In genomic region chr20:47334022-47334551, GRCh38 we compare ENCODE assay signal across 9 cellular contexts. TPM values are rescaled to one million over a fixed set of nuclear protein-coding genes. Genes with fewer than 3 reads are reported as not detected.
DNase-seq lines count a peak whose midpoint lies in the region; ATAC-seq, FAIRE-seq and TF ChIP-seq lines count a peak whose summit lies in the region.
"Had no signal": no experiment of that assay in that cellular context is flagged by ENCODE, and none has a peak within 500 bp of the region (broad histone marks: within the 10 kb centered on the region; RNA-seq: fewer than 3 reads in every experiment).

No MANE protein-coding gene starts in this region.

- intact Hi-C loops in CD4-positive, alpha-beta memory T cell (cut with micrococcal nuclease): no loop called here

- no peaks in the 10 kb centered on the region for H3K27me3 Mint-ChIP-seq in CD4-positive, alpha-beta memory T cell

- H3K9me3 Mint-ChIP-seq in CD4-positive, alpha-beta memory T cell: no peaks in the 10 kb centered on the region

- H3K4me3 Mint-ChIP-seq in CD4-positive, alpha-beta memory T cell: peak overlapping the region in 7 of 8 donors; percentile 9 to 49 (median 29)

- peaks cover 26% of the 10 kb centered on the region for H3K36me3 ChIP-seq in CD4-positive, alpha-beta memory T cell (ENCODE audit: insufficient read depth, low read length)
- peaks cover 88% of the 10 kb centered on the region for H3K36me3 ChIP-seq in mesodermal cell (ENCODE audit: control insufficient read depth, insufficient read depth, low read length)
- H3K36me3 ChIP-seq in upper lobe of left lung: peaks cover 0 to 3% (median 0%) of the 10 kb centered on the region in 4 donors

- H3K4me1 ChIP-seq in CD4-positive, alpha-beta memory T cell (ENCODE audit: insufficient read depth, low read length): peaks cover 38% of the 10 kb centered on the region
- H3K4me1 ChIP-seq in mesodermal cell (ENCODE audit: control insufficient read depth, insufficient read depth, low read length, poor library complexity, severe bottlenecking): peaks cover 65% of the 10 kb centered on the region
- peaks cover 39 to 63% (median 54%) of the 10 kb centered on the region in 4 donors for H3K4me1 ChIP-seq in upper lobe of left lung

- POLR2A ChIA-PET in CD4-positive, alpha-beta memory T cell (lab: Charles Lee; ENCODE audit: partially characterized antibody): interaction anchor here (1.2 kb wide), 1 partner anchor 23 kb away, joined by 3 read pairs; the partner anchor contains the start of gene ZMYND8

- H3K27ac ChIP-seq in CD4-positive, alpha-beta memory T cell (ENCODE audit: low read depth, low read length): no peak overlapping the region
- H3K27ac ChIP-seq in coronary artery (peak overlapping the region; percentile 79 to 84), mesodermal cell (ENCODE audit: low read depth, low read length, severe bottlenecking) (peak overlapping the region; percentile 55), upper lobe of left lung (peak overlapping the region; percentile 83 to 89 (median 86))

- no peaks in the 10 kb centered on the region for H3K9me3 ChIP-seq in CD4-positive, alpha-beta memory T cell (ENCODE audit: control insufficient read depth in 1 of 2, low read length in 2 of 2)
- H3K9me3 ChIP-seq in mesodermal cell (ENCODE audit: control insufficient read depth, low read length) (no peaks in the 10 kb centered on the region), upper lobe of left lung (no peaks in the 10 kb centered on the region)

- peaks cover 33 to 80% (median 51%) of the 10 kb centered on the region in 4 donors for H3K4me1 Mint-ChIP-seq in CD4-positive, alpha-beta memory T cell

- peak overlapping the region; percentile 8 to 92 (median 31) for H3K27ac Mint-ChIP-seq in CD4-positive, alpha-beta memory T cell

- H3K27me3 ChIP-seq in CD4-positive, alpha-beta memory T cell (ENCODE audit: insufficient read depth, low read length): no peaks in the 10 kb centered on the region
- H3K27me3 ChIP-seq in upper lobe of left lung: no peaks in the 10 kb centered on the region

- TF ChIP-seq EP300 in upper lobe of left lung (IDR thresholded peaks at IDR 0.05): peak; percentile 86 to 100 (median 96)

- FAIRE-seq in GM19239 (lab: Jason Lieb, UNC): no peak
- FAIRE-seq: islet of Langerhans had no signal

- TF ChIP-seq CTCF in coronary artery (IDR thresholded peaks at IDR 0.05) (no peak), upper lobe of left lung (IDR thresholded peaks at IDR 0.05) (no peak)

- no peak overlapping the region for H3K4me3 ChIP-seq in CD4-positive, alpha-beta memory T cell (ENCODE audit: low read length in 2 of 2)
- H3K4me3 ChIP-seq in coronary artery (peak overlapping the region; percentile 56), mesodermal cell (ENCODE audit: extremely low read depth, insufficient read depth, low read length, poor library complexity, severe bottlenecking) (no peak overlapping the region), upper lobe of left lung (peak overlapping the region in 2 of 4 donors; percentile 3 to 28)

- peaks cover 41 to 63% of the 10 kb centered on the region in 2 donors for H3K36me3 Mint-ChIP-seq in CD4-positive, alpha-beta memory T cell

- no peak for DNase-seq in CD4-positive, alpha-beta memory T cell
- DNase-seq in NCI-H460 (ENCODE audit: extremely low read depth, low read depth): peak; percentile 92
- DNase-seq in coronary artery (ENCODE audit: low spot score): no peak
- DNase-seq in upper lobe of left lung: no peak
- DNase-seq in GM19239 (ENCODE audit: insufficient read length, low spot score): no peak

- 94 to 96% methylated on average over 3 of the region's 6 CpGs for WGBS in mesodermal cell (ENCODE audit: insufficient coverage in 2 of 2), 2 experiments
- WGBS in upper lobe of left lung, 2 donors: 22 to 35% methylated on average over 6 of the region's 6 CpGs

- ATAC-seq in upper lobe of left lung (ENCODE audit: low FRiP score in 2 of 2) (peak; percentile 83 to 86), GM18867 (IDR thresholded peaks at IDR 0.05; ENCODE audit: unreplicated experiment) (no peak), HG02759 (IDR thresholded peaks at IDR 0.05; ENCODE audit: unreplicated experiment) (no peak)

- TF ChIP-seq POLR2A in upper lobe of left lung (IDR thresholded peaks at IDR 0.05): peak in 2 of 4 donors; percentile 4 to 46

- CTCF ChIA-PET in CD4-positive, alpha-beta memory T cell (lab: Charles Lee; ENCODE audit: partially characterized antibody): interaction anchor here (1.0 kb wide), 1 partner anchor 50 kb away, joined by 5 read pairs; no protein-coding TSS in a partner anchor

RNA-seq across cellular contexts. Expression of gene ZMYND8, which starts 22.4 kb away (rescaled TPM):
- 10 to 100 TPM; 47.7 to 48.5 TPM for total RNA-seq in CD4-positive, alpha-beta memory T cell
- 10 to 100 TPM in 1 of 2 donors, 1 to 10 TPM in 1; 3.5 to 20.1 TPM for polyA plus RNA-seq in CD4-positive, alpha-beta memory T cell
- total RNA-seq in NCI-H460 (2014; rRNA removed; shearing (Covaris generic)): 19.3 and 20.6 TPM in 2 replicates
- 15.4 and 16.6 TPM in 2 replicates for polyA plus RNA-seq in NCI-H460 (2014; cell fraction: nucleus; rRNA removed)
- polyA plus RNA-seq in mesodermal cell (2013, experiment 1 of 2): 58.2 TPM
- 55.0 TPM for polyA plus RNA-seq in mesodermal cell (2013, experiment 2 of 2)
- 100 to 1,000 TPM in 1 of 6 donors, 10 to 100 TPM in 5; 24.6 to 120 (median 51.8) TPM for total RNA-seq in upper lobe of left lung

Comparison
In these comparisons a context has a peak if more than half of its experiments do, and no peak if none do; other contexts are left out.
1. ATAC-seq: peak in upper lobe of left lung (2 of 2); none in GM18867 (single experiment) and HG02759 (single experiment).